In genomic region chr2:156457523-156458228, GRCh38 we compare ENCODE assay signal across 1 cellular context.
TF ChIP-seq lines count a peak whose summit lies in the region.

No MANE protein-coding gene starts in this region.

TF ChIP-seq in GM12878, 131 proteins besides CTCF, POLR2A, EP300 and RAD21 (continued from another document):
- TF ChIP-seq SMAD1 (IDR thresholded peaks at IDR 0.05; ENCODE audit: low read depth, partially characterized antibody) (no peak), E2F4 (IDR thresholded peaks at IDR 0.05; ENCODE audit: low read depth, low read length) (no peak), SKIL (IDR thresholded peaks at IDR 0.05; ENCODE audit: low read depth, poor library complexity, severe bottlenecking) (no peak), IRF5 (IDR thresholded peaks at IDR 0.05; ENCODE audit: borderline replicate concordance) (no peak), E2F8 (IDR thresholded peaks at IDR 0.05; ENCODE audit: low read depth, partially characterized antibody) (no peak), MLLT1 (IDR thresholded peaks at IDR 0.05) (no peak), NRF1 (conservative IDR thresholded peaks at IDR 0.05; ENCODE audit: low read depth, low read length) (no peak), MYB (IDR thresholded peaks at IDR 0.05; ENCODE audit: borderline replicate concordance, low read depth, low read length) (no peak), POLR2AphosphoS5 (IDR thresholded peaks at IDR 0.05; ENCODE audit: low read length) (no peak)
